Comparison of ENCODE assay signal across 19 cellular contexts in the genomic region with DNA sequence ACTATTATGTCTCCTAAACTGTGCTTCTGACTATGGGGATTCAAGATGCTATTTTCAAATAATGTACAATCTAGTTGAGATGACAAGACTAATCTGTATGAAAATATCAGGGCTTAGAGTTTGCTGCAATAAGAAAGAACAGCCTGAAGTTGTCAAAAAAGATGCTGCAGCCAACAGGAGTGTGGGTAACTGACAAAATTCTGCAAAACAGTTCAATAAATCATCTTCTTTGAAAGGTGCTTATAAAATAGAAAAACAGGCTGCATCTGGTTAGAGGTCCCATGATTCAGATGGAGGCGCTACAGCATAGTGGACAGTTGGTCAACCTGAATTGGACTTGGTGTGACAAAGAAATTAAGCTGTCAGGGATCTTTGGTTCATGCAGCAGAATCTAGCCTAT.
DNase-seq lines count a peak whose midpoint lies in the region; ATAC-seq and TF ChIP-seq lines count a peak whose summit lies in the region.
"Had no signal": no experiment of that assay in that cellular context is flagged by ENCODE, and none has a peak within 500 bp of the region (broad histone marks: within the 10 kb centered on the region; RNA-seq: fewer than 3 reads in every experiment).

No MANE protein-coding gene starts in this region.

- H3K36me3 Mint-ChIP-seq in neural crest cell (ENCODE audit: low read depth), result peaks cover 3% of the 10 kb centered on the region
- H3K36me3 Mint-ChIP-seq: CD4-positive, CD25-positive, alpha-beta regulatory T cell; CD8-positive, alpha-beta T cell had no signal

- H3K9me3 ChIP-seq in gastroesophageal sphincter (no peaks in the 10 kb centered on the region), uterus (no peaks in the 10 kb centered on the region)
- H3K9me3 ChIP-seq: BLaER1, Caco-2 had no signal

- WGBS in gastroesophageal sphincter (ENCODE audit: low coverage in 1 of 2), 2 donors, result 67 to 88% methylated on average over 1 of the region's 1 CpG

- DNase-seq in DMS53 (lab: John Stamatoyannopoulos, UW), result peak; percentile 7
- no peak for DNase-seq in DMS53 treated with DMSO at 0.1 percent for 48 hours (lab: John Stamatoyannopoulos, UW; ENCODE audit: unreplicated experiment)
- DNase-seq in neural crest cell (ENCODE audit: low read depth, low spot score), result no peak
- peak in 1 of 2 donors; percentile 54 for DNase-seq in uterus
- DNase-seq in activated CD4-positive, alpha-beta T cell treated with anti-CD3 and anti-CD28 coated beads for 1 hour, result no peak
- DNase-seq in D341Med (ENCODE audit: low spot score), result no peak
- DNase-seq: CD4-positive, CD25-positive, alpha-beta regulatory T cell; CD8-positive, alpha-beta T cell; DMS 273 treated with DMSO at 0.1 percent for 48 hours; DND-41; GM23248; H7 had no signal

- intact Hi-C loops in uterus (cut with DNase I; ENCODE audit: low total_unique reads), result no loop called here

- H3K27me3 ChIP-seq in gastroesophageal sphincter (no peaks in the 10 kb centered on the region), uterus (no peaks in the 10 kb centered on the region)
- H3K27me3 ChIP-seq: BLaER1 had no signal

- peaks cover 13% of the 10 kb centered on the region for H3K4me1 Mint-ChIP-seq in neural crest cell
- H3K4me1 Mint-ChIP-seq: B cell; CD4-positive, CD25-positive, alpha-beta regulatory T cell had no signal

- H3K27ac ChIP-seq in gastroesophageal sphincter (no peak overlapping the region), uterus (peak overlapping the region; percentile 56 to 62)
- H3K27ac ChIP-seq: 22Rv1, BLaER1, C4-2B, GM23248 had no signal

- H3K36me3 ChIP-seq in gastroesophageal sphincter (no peaks in the 10 kb centered on the region), uterus (no peaks in the 10 kb centered on the region)
- H3K36me3 ChIP-seq: BLaER1 had no signal

- H3K4me3 Mint-ChIP-seq in neural crest cell, result no peak overlapping the region
- H3K4me3 Mint-ChIP-seq: B cell; CD4-positive, CD25-positive, alpha-beta regulatory T cell; CD8-positive, alpha-beta T cell had no signal

- H3K9me3 Mint-ChIP-seq in neural crest cell, result peaks cover 5% of the 10 kb centered on the region
- H3K9me3 Mint-ChIP-seq: CD8-positive, alpha-beta T cell had no signal

- TF ChIP-seq POLR2A in gastroesophageal sphincter (IDR thresholded peaks at IDR 0.05) (no peak), uterus (IDR thresholded peaks at IDR 0.05) (no peak)

- TF ChIP-seq EP300 in gastroesophageal sphincter (IDR thresholded peaks at IDR 0.05), result no peak

- no peak for TF ChIP-seq CTCF in gastroesophageal sphincter (IDR thresholded peaks at IDR 0.05)
- no peak for TF ChIP-seq CTCF in neural crest cell (conservative IDR thresholded peaks at IDR 0.05)
- no peak for TF ChIP-seq CTCF in uterus (IDR thresholded peaks at IDR 0.05)

- ATAC-seq in gastroesophageal sphincter, result peak; percentile 65
- ATAC-seq in HG02870 (IDR thresholded peaks at IDR 0.05; ENCODE audit: unreplicated experiment), result no peak
- ATAC-seq: CD8-positive, alpha-beta T cell had no signal

- no peaks in the 10 kb centered on the region for H3K27me3 Mint-ChIP-seq in neural crest cell (ENCODE audit: low read depth)
- H3K27me3 Mint-ChIP-seq: B cell; CD4-positive, CD25-positive, alpha-beta regulatory T cell had no signal

- H3K4me1 ChIP-seq in gastroesophageal sphincter, result peaks cover 0 to 4% (median 0%) of the 10 kb centered on the region in 3 donors
- no peaks in the 10 kb centered on the region for H3K4me1 ChIP-seq in uterus
- H3K4me1 ChIP-seq: BLaER1, Caco-2 had no signal

- H3K4me3 ChIP-seq in gastroesophageal sphincter (no peak overlapping the region), uterus (no peak overlapping the region)
- H3K4me3 ChIP-seq: BLaER1, GM23248 had no signal

- peak overlapping the region; percentile 35 for H3K27ac Mint-ChIP-seq in neural crest cell (ENCODE audit: unreplicated experiment)
- H3K27ac Mint-ChIP-seq: B cell; CD4-positive, CD25-positive, alpha-beta regulatory T cell; CD8-positive, alpha-beta T cell had no signal

Comparison
In these comparisons a context has a peak if more than half of its experiments do, and no peak if none do; other contexts are left out.
1. H3K27ac ChIP-seq: peak in uterus (2 of 2); none in gastroesophageal sphincter (0 of 4).